1 cellular context compared by ENCODE assay signal in genomic region chr17:40450175-40450574, GRCh38.
TF ChIP-seq lines count a peak whose summit lies in the region.

No MANE protein-coding gene starts in this region.

TF ChIP-seq in HepG2, 621 proteins besides CTCF, POLR2A, EP300 and RAD21 (continued from another document):
- TF ChIP-seq HMGXB4 (CRISPR knock-in tag; IDR thresholded peaks at IDR 0.05; ENCODE audit: borderline replicate concordance in 1 of 2, low read depth in 1 of 2) (0 out of 4 replicates have a peak, but pooled peaks of 1 of the 2 experiments have one; percentile 43), KLF16 (CRISPR knock-in tag; IDR thresholded peaks at IDR 0.05) (peak in 1 of 2 experiments; percentile 21; a peak in 1 of 4 replicates), ATAD3A (CRISPR knock-in tag; IDR thresholded peaks at IDR 0.05) (no peak), TFAP4 (IDR thresholded peaks at IDR 0.05; ENCODE audit: borderline replicate concordance, low read depth) (peak; percentile 56), SMC3 (IDR thresholded peaks at IDR 0.05; ENCODE audit: low read length) (peak; percentile 61; the same call in 1 of the 2 replicates), GATAD2A (CRISPR knock-in tag; IDR thresholded peaks at IDR 0.05) (peak; percentile 52; the same call in 1 of the 2 replicates), MLX (CRISPR knock-in tag; IDR thresholded peaks at IDR 0.05) (0 out of 2 replicates have a peak, but pooled peaks have one; percentile 39), ZNF775 (CRISPR knock-in tag; IDR thresholded peaks at IDR 0.05; ENCODE audit: borderline replicate concordance) (no peak), MIXL1 (CRISPR knock-in tag; IDR thresholded peaks at IDR 0.05) (0 out of 2 replicates have a peak, but pooled peaks have one; percentile 17), ZNF580 (CRISPR knock-in tag; IDR thresholded peaks at IDR 0.05; ENCODE audit: borderline replicate concordance, low read depth) (peak; percentile 50; the same call in 1 of the 2 replicates), ZNF770 (CRISPR knock-in tag; IDR thresholded peaks at IDR 0.05) (peak; percentile 4), SAP130 (CRISPR knock-in tag; IDR thresholded peaks at IDR 0.05; ENCODE audit: low read depth) (0 out of 2 replicates have a peak, but pooled peaks have one; percentile 39), ZNF607 (CRISPR knock-in tag; IDR thresholded peaks at IDR 0.05; ENCODE audit: borderline replicate concordance) (no peak), ZNF331 (CRISPR knock-in tag; IDR thresholded peaks at IDR 0.05) (peak; percentile 21; the same call in 1 of the 2 replicates), LBX2 (CRISPR knock-in tag; IDR thresholded peaks at IDR 0.05; ENCODE audit: borderline replicate concordance) (no peak), ELF1 (CRISPR knock-in tag; IDR thresholded peaks at IDR 0.05) (peak; percentile 41; the same call in 1 of the 2 replicates), RXRB (CRISPR knock-in tag; IDR thresholded peaks at IDR 0.05; ENCODE audit: borderline replicate concordance) (no peak; the same call in 1 of the 2 replicates), FOXK1 (CRISPR knock-in tag; IDR thresholded peaks at IDR 0.05; ENCODE audit: borderline replicate concordance, low read depth) (0 out of 2 replicates have a peak, but pooled peaks have one; percentile 29), ZNF18 (CRISPR knock-in tag; IDR thresholded peaks at IDR 0.05; ENCODE audit: insufficient replicate concordance) (no peak), SOX6 (IDR thresholded peaks at IDR 0.05) (no peak), SOX6 (CRISPR knock-in tag; IDR thresholded peaks at IDR 0.05) (peak; percentile 43), IKZF5 (CRISPR knock-in tag; IDR thresholded peaks at IDR 0.05) (peak; percentile 25; the same call in 1 of the 2 replicates), STAG1 (CRISPR knock-in tag; IDR thresholded peaks at IDR 0.05) (peak; percentile 40)
TF ChIP-seq in HepG2: peak in this region for 21.
